Comparison of ENCODE assay signal across 9 cellular contexts in genomic region chr7:99036531-99037175, GRCh38.
DNase-seq lines count a peak whose midpoint lies in the region; ATAC-seq and TF ChIP-seq lines count a peak whose summit lies in the region.
"Had no signal": no experiment of that assay in that cellular context is flagged by ENCODE, and none has a peak within 500 bp of the region (broad histone marks: within the 10 kb centered on the region; RNA-seq: fewer than 3 reads in every experiment).

No MANE protein-coding gene starts in this region.

- no peaks in the 10 kb centered on the region for H3K27me3 ChIP-seq in RWPE2 (ENCODE audit: insufficient read depth, poor library complexity, severe bottlenecking)

- no peaks in the 10 kb centered on the region for H3K9me3 ChIP-seq in RWPE2 (ENCODE audit: severe bottlenecking)

- peaks cover 93% of the 10 kb centered on the region for H3K36me3 ChIP-seq in RWPE2 (ENCODE audit: low read depth)

- ATAC-seq in RWPE2 (ENCODE audit: low read depth): 0 out of 3 replicates have a peak, but pooled peaks have one; percentile 5
- ATAC-seq in HG02759 (IDR thresholded peaks at IDR 0.05; ENCODE audit: unreplicated experiment): no peak
- ATAC-seq in HG02678 (IDR thresholded peaks at IDR 0.05; ENCODE audit: unreplicated experiment): no peak

- no peaks in the 10 kb centered on the region for H3K4me1 ChIP-seq in RWPE2 (ENCODE audit: insufficient read depth, poor library complexity, severe bottlenecking)
- H3K4me1 ChIP-seq: parathyroid adenoma had no signal

- no peak overlapping the region for H3K27ac ChIP-seq in RWPE2 (ENCODE audit: poor library complexity, severe bottlenecking)
- H3K27ac ChIP-seq: parathyroid adenoma had no signal

- H3K4me3 ChIP-seq in RWPE2 (ENCODE audit: severe bottlenecking): no peak overlapping the region

- DNase-seq in NCI-H2196 (lab: John Stamatoyannopoulos, UW; ENCODE audit: unreplicated experiment): peak; percentile 12
- DNase-seq in NCI-H2196 treated with DMSO at 0.1 percent for 48 hours (lab: John Stamatoyannopoulos, UW; ENCODE audit: unreplicated experiment): no peak
- no peak for DNase-seq in RWPE2 (ENCODE audit: low spot score)
- DNase-seq in glomerular visceral epithelial cell (ENCODE audit: extremely low spot score): peak; percentile 65
- peak; percentile 43 for DNase-seq in stromal cell of bone marrow (ENCODE audit: low read depth)
- DNase-seq in NCI-H524 treated with DMSO at 0.1 percent for 48 hours (lab: John Stamatoyannopoulos, UW): no peak

- TF ChIP-seq CTCF in RWPE2 (IDR thresholded peaks at IDR 0.05; ENCODE audit: poor library complexity, severe bottlenecking): no peak

Comparison
In these comparisons a context has a peak if more than half of its experiments do, and no peak if none do; other contexts are left out.
1. DNase-seq: peak in NCI-H2196 (single experiment), glomerular visceral epithelial cell (single experiment) and stromal cell of bone marrow (single experiment); none in NCI-H2196 treated with DMSO at 0.1 percent for 48 hours (single experiment), RWPE2 (single experiment) and NCI-H524 treated with DMSO at 0.1 percent for 48 hours (single experiment).